ENCODE assay signal across 12 cellular contexts in the genomic region with DNA sequence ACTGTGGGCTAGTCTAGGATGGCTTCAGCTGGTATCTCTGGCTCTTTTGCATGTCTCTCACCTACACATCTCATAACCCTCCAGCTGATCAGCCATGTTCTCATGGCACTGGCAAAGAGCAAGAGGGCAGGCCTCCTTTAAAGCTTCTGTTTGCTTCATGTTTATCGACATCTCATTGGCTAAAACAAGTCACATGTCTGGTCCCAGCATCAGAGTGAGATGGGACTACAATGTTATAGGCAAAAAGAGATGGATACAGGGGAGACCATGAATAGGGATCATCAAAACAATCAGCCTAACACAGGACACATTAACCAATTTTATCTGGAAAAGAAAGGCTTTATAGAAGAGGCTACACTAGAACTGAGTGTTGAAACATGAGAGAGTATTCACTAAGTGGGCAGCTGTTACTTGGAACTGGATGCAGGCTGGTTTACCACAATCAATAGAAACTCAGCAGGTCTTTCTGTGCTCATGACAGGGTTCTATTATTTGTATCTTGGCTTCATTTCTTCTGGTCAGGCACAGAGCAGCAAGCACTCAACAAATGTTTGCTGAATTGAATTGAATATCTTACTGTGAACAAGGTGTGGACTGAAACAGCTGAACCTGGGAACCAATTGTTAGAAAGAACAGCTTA. TPM values are rescaled to one million over a fixed set of nuclear protein-coding genes. Genes with fewer than 3 reads are reported as not detected.
DNase-seq lines count a peak whose midpoint lies in the region; ATAC-seq and TF ChIP-seq lines count a peak whose summit lies in the region.
"Had no signal": no experiment of that assay in that cellular context is flagged by ENCODE, and none has a peak within 500 bp of the region (broad histone marks: within the 10 kb centered on the region; RNA-seq: fewer than 3 reads in every experiment).

No MANE protein-coding gene starts in this region.

- no peaks in the 10 kb centered on the region for H3K9me3 Mint-ChIP-seq in CD4-positive, alpha-beta T cell
- H3K9me3 Mint-ChIP-seq in activated CD8-positive, alpha-beta T cell treated with anti-CD3 and anti-CD28 coated beads, Interleukin-2, amount 10 ng/mL, durations not matched to agents 7 days and 5 days (ENCODE audit: insufficient read depth) = no peaks in the 10 kb centered on the region

- POLR2A ChIA-PET in CD4-positive, alpha-beta T cell (lab: Charles Lee) = interaction anchor here (0.8 to 2.5 kb wide), 4 partner anchors 27 to 61 kb away, joined by 3 to 10 read pairs (median 4); no protein-coding TSS in a partner anchor
- POLR2A ChIA-PET in activated CD8-positive, alpha-beta T cell treated with anti-CD3 and anti-CD28 coated beads, Interleukin-2, amount 10 ng/mL, durations not matched to agents 7 days and 5 days (lab: Charles Lee) = interaction anchor here (0.7 to 1.1 kb wide), 3 partner anchors 11 to 27 kb away, joined by 3 to 5 read pairs (median 3); a partner anchor contains a TSS

- H3K27me3 Mint-ChIP-seq in CD4-positive, alpha-beta T cell = no peaks in the 10 kb centered on the region
- H3K27me3 Mint-ChIP-seq in activated CD8-positive, alpha-beta T cell treated with anti-CD3 and anti-CD28 coated beads, Interleukin-2, amount 10 ng/mL, durations not matched to agents 7 days and 5 days (ENCODE audit: low read depth) = no peaks in the 10 kb centered on the region

- no peak for ATAC-seq in CD4-positive, alpha-beta T cell (ENCODE audit: poor library complexity)
- no peak for ATAC-seq in activated CD8-positive, alpha-beta T cell treated with anti-CD3 and anti-CD28 coated beads, Interleukin-2, amount 10 ng/mL, durations not matched to agents 7 days and 5 days
- no peak for ATAC-seq in HG02798 (IDR thresholded peaks at IDR 0.05; ENCODE audit: poor library complexity, unreplicated experiment)
- ATAC-seq in HG03469 (IDR thresholded peaks at IDR 0.05; ENCODE audit: unreplicated experiment) = no peak
- ATAC-seq: left lobe of liver, right cardiac atrium had no signal

- H3K9me3 ChIP-seq in CD4-positive, alpha-beta T cell (ENCODE audit: control insufficient read depth, low read length) = no peaks in the 10 kb centered on the region

- peaks cover 21% of the 10 kb centered on the region for H3K36me3 Mint-ChIP-seq in CD4-positive, alpha-beta T cell (ENCODE audit: low read depth)
- H3K36me3 Mint-ChIP-seq in activated CD8-positive, alpha-beta T cell treated with anti-CD3 and anti-CD28 coated beads, Interleukin-2, amount 10 ng/mL, durations not matched to agents 7 days and 5 days (ENCODE audit: low read depth) = peaks cover 9% of the 10 kb centered on the region

- no peaks in the 10 kb centered on the region for H3K27me3 ChIP-seq in CD4-positive, alpha-beta T cell (ENCODE audit: control insufficient read depth, insufficient read depth, low read length)

- TF ChIP-seq CTCF in CD4-positive, alpha-beta T cell (IDR thresholded peaks at IDR 0.05) = no peak

- H3K27ac Mint-ChIP-seq in CD4-positive, alpha-beta T cell = peak overlapping the region; percentile 50
- H3K27ac Mint-ChIP-seq in activated CD8-positive, alpha-beta T cell treated with anti-CD3 and anti-CD28 coated beads, Interleukin-2, amount 10 ng/mL, durations not matched to agents 7 days and 5 days = peak overlapping the region; percentile 1

- CTCF ChIA-PET in CD4-positive, alpha-beta T cell (lab: Charles Lee) = interaction anchor here (0.8 to 3.4 kb wide), 5 partner anchors 53 to 108 kb away, joined by 3 to 31 read pairs (median 4); no protein-coding TSS in a partner anchor
- CTCF ChIA-PET in activated CD8-positive, alpha-beta T cell treated with anti-CD3 and anti-CD28 coated beads, Interleukin-2, amount 10 ng/mL, durations not matched to agents 7 days and 5 days (lab: Charles Lee) = interaction anchor here (0.9 to 5.4 kb wide), 8 partner anchors 9 to 345 kb away, joined by 3 to 45 read pairs (median 8); a partner anchor contains a TSS

- H3K27ac ChIP-seq in CD4-positive, alpha-beta T cell (ENCODE audit: low read depth, low read length) = no peak overlapping the region

- peaks cover 16% of the 10 kb centered on the region for H3K4me1 Mint-ChIP-seq in CD4-positive, alpha-beta T cell (ENCODE audit: low read depth)
- H3K4me1 Mint-ChIP-seq in activated CD8-positive, alpha-beta T cell treated with anti-CD3 and anti-CD28 coated beads, Interleukin-2, amount 10 ng/mL, durations not matched to agents 7 days and 5 days (ENCODE audit: low read depth) = peaks cover 23% of the 10 kb centered on the region

- DNase-seq in CD4-positive, alpha-beta T cell = no peak
- DNase-seq in NCI-H146 (lab: John Stamatoyannopoulos, UW) (peak; percentile 53), middle frontal gyrus (ENCODE audit: extremely low spot score, low spot score) (peak; percentile 42), HCEC 1CT (no peak), activated gamma-delta T cell treated with Interleukin-2 at 50 U/mL for 16 hours (no peak)
- no peak for DNase-seq in activated CD8-positive, alpha-beta T cell treated with anti-CD3 and anti-CD28 coated beads, Interleukin-2, amount 10 ng/mL, durations not matched to agents 7 days and 5 days
- DNase-seq: central memory CD4-positive, alpha-beta T cell; NCI-H526; right cardiac atrium had no signal

- no peak overlapping the region for H3K4me3 Mint-ChIP-seq in CD4-positive, alpha-beta T cell
- no peak overlapping the region for H3K4me3 Mint-ChIP-seq in activated CD8-positive, alpha-beta T cell treated with anti-CD3 and anti-CD28 coated beads, Interleukin-2, amount 10 ng/mL, durations not matched to agents 7 days and 5 days

- intact Hi-C loops in CD4-positive, alpha-beta T cell (cut with DNase I, micrococcal nuclease) = no loop called here

RNA-seq across cellular contexts. Expression of a gene that starts 5.3 kb away (rescaled TPM):
- total RNA-seq in CD4-positive, alpha-beta T cell = 1 to 10 TPM in 1 of 2 experiments, under 1 TPM in 1; 0.87 to 1.1 TPM
- total RNA-seq in activated CD8-positive, alpha-beta T cell treated with anti-CD3 and anti-CD28 coated beads, Interleukin-2, amount 10 ng/mL, durations not matched to agents 7 days and 5 days = 1 to 10 TPM; 6.9 to 7.0 TPM

RNA-seq across cellular contexts. Expression of a gene that starts 5.6 kb away (rescaled TPM):
- total RNA-seq in CD4-positive, alpha-beta T cell = 100 to 1,000 TPM; 191 to 197 TPM
- total RNA-seq in activated CD8-positive, alpha-beta T cell treated with anti-CD3 and anti-CD28 coated beads, Interleukin-2, amount 10 ng/mL, durations not matched to agents 7 days and 5 days = 100 to 1,000 TPM; 198 to 199 TPM

RNA-seq across cellular contexts. Expression of a gene that starts 17.1 kb away (rescaled TPM):
- 10 to 100 TPM; 29.5 to 30.4 TPM for total RNA-seq in CD4-positive, alpha-beta T cell
- total RNA-seq in activated CD8-positive, alpha-beta T cell treated with anti-CD3 and anti-CD28 coated beads, Interleukin-2, amount 10 ng/mL, durations not matched to agents 7 days and 5 days = 10 to 100 TPM; 72.7 to 77.0 TPM

RNA-seq across cellular contexts. Expression of a gene that starts 19.8 kb away (rescaled TPM):
- total RNA-seq in CD4-positive, alpha-beta T cell = not detected
- total RNA-seq in activated CD8-positive, alpha-beta T cell treated with anti-CD3 and anti-CD28 coated beads, Interleukin-2, amount 10 ng/mL, durations not matched to agents 7 days and 5 days = not detected
- total RNA-seq: right cardiac atrium had no signal

RNA-seq across cellular contexts. Expression of a gene that starts 26.5 kb away (rescaled TPM):
- total RNA-seq in CD4-positive, alpha-beta T cell = 10 to 100 TPM; 48.8 to 52.5 TPM
- total RNA-seq in activated CD8-positive, alpha-beta T cell treated with anti-CD3 and anti-CD28 coated beads, Interleukin-2, amount 10 ng/mL, durations not matched to agents 7 days and 5 days = 10 to 100 TPM; 62.9 to 69.5 TPM

Comparison
In these comparisons a context has a peak if more than half of its experiments do, and no peak if none do; other contexts are left out.
1. DNase-seq: peak in NCI-H146 (single experiment) and middle frontal gyrus (single experiment); none in CD4-positive, alpha-beta T cell (0 of 10), activated CD8-positive, alpha-beta T cell treated with anti-CD3 and anti-CD28 coated beads, Interleukin-2, amount 10 ng/mL, durations not matched to agents 7 days and 5 days (single experiment), HCEC 1CT (single experiment) and activated gamma-delta T cell treated with Interleukin-2 at 50 U/mL for 16 hours (single experiment).